In genomic region chr20:61666471-61666832, GRCh38 we compare ENCODE assay signal across 33 cellular contexts.
"Had no signal": no experiment of that assay in that cellular context is flagged by ENCODE, and none has a peak within 500 bp of the region (broad histone marks: within the 10 kb centered on the region; RNA-seq: fewer than 3 reads in every experiment).

No MANE protein-coding gene starts in this region.

- H3K27me3 ChIP-seq: Peyer's patch had no signal

- ATAC-seq: activated CD8-positive, alpha-beta memory T cell treated with anti-CD3 and anti-CD28 coated beads, Interleukin-2, amount 10 ng/mL, durations not matched to agents 7 days and 5 days; activated naive CD8-positive, alpha-beta T cell treated with anti-CD3 and anti-CD28 coated beads, Interleukin-2, amount 50 U/mL, for 24 hours; PC-3 had no signal

- H3K27ac ChIP-seq: Peyer's patch, RWPE1, SJCRH30, SK-N-MC, WERI-Rb-1 had no signal

- H3K36me3 ChIP-seq: Peyer's patch, SJCRH30, WERI-Rb-1 had no signal

- H3K4me1 ChIP-seq: Peyer's patch, SJCRH30 had no signal

- DNase-seq: activated CD4-positive, alpha-beta memory T cell treated with anti-CD3 and anti-CD28 coated beads, Interleukin-2, amount 10 ng/mL, durations not matched to agents 7 days and 5 days; activated CD4-positive, alpha-beta T cell treated with anti-CD3 and anti-CD28 coated beads for 1 hour; activated CD4-positive, alpha-beta T cell treated with anti-CD3 and anti-CD28 coated beads for 48 hours; activated CD4-positive, CD25-positive, alpha-beta regulatory T cell; activated CD8-positive, alpha-beta memory T cell treated with anti-CD3 and anti-CD28 coated beads for 24 hours; activated CD8-positive, alpha-beta memory T cell treated with anti-CD3 and anti-CD28 coated beads, Interleukin-2, amount 10 ng/mL, durations not matched to agents 7 days and 5 days; activated CD8-positive, alpha-beta memory T cell treated with anti-CD3 and anti-CD28 coated beads, Interleukin-2, amount 50 U/mL, for 48 hours; activated effector memory CD4-positive, alpha-beta T cell treated with Interleukin-2 at 50 U/mL for 16 hours; activated naive CD4-positive, alpha-beta T cell treated with anti-CD3 and anti-CD28 coated beads, Interleukin-2, amount 10 ng/mL, durations not matched to agents 7 days and 5 days; activated naive CD8-positive, alpha-beta T cell treated with anti-CD3 and anti-CD28 coated beads, Interleukin-2, amount 50 U/mL, for 24 hours; activated T-cell treated with anti-CD3 and anti-CD28 coated beads, Interleukin-2, amount 50 U/mL, for 48 hours; anterior cingulate cortex; central memory CD4-positive, alpha-beta T cell; NCI-H1092 treated with DMSO at 0.1 percent for 48 hours; NCI-H1417; NCI-H146; NCI-H187; NCI-H2029 treated with DMSO at 0.1 percent for 48 hours; NCI-H2107; NCI-H2171; NCI-H510A; NCI-H526; NCI-H748 treated with DMSO at 0.1 percent for 48 hours; NK-92 treated with Interleukin-12 subunit alpha and Interleukin-12 subunit beta, amount 100 ng/mL, for 24 hours; PC-3; Peyer's patch; SHP77; SJCRH30; T1000; WERI-Rb-1 had no signal

- FAIRE-seq: bronchial epithelial cell had no signal

- H3K4me3 ChIP-seq: Peyer's patch, SJCRH30, SK-N-MC had no signal

- H3K9me3 ChIP-seq: Peyer's patch, SJCRH30 had no signal
